In genomic region chr17:10226930-10227695, GRCh38 we compare ENCODE assay signal across 9 cellular contexts. TPM values are rescaled to one million over a fixed set of nuclear protein-coding genes. Genes with fewer than 3 reads are reported as not detected.
DNase-seq lines count a peak whose midpoint lies in the region; ATAC-seq lines count a peak whose summit lies in the region.
"Had no signal": no experiment of that assay in that cellular context is flagged by ENCODE, and none has a peak within 500 bp of the region (broad histone marks: within the 10 kb centered on the region; RNA-seq: fewer than 3 reads in every experiment).

No MANE protein-coding gene starts in this region.

- WGBS in right cardiac atrium, result 60% methylated on average over 15 of the region's 15 CpGs

- intact Hi-C loops in right cardiac atrium (cut with DNase I), result loop anchor here in 3 of 4 donors (5.0 to 10.0 kb wide), 2 partner anchors 260 to 262 kb away; no protein-coding TSS in a partner anchor

- peaks cover 1% of the 10 kb centered on the region for H3K36me3 Mint-ChIP-seq in activated naive CD8-positive, alpha-beta T cell treated with anti-CD3 and anti-CD28 coated beads for 36 hours

- H3K27me3 Mint-ChIP-seq in activated naive CD8-positive, alpha-beta T cell treated with anti-CD3 and anti-CD28 coated beads for 36 hours, result no peaks in the 10 kb centered on the region

- H3K4me1 Mint-ChIP-seq in activated naive CD8-positive, alpha-beta T cell treated with anti-CD3 and anti-CD28 coated beads for 36 hours, result no peaks in the 10 kb centered on the region

- no peak overlapping the region for H3K27ac Mint-ChIP-seq in activated naive CD8-positive, alpha-beta T cell treated with anti-CD3 and anti-CD28 coated beads for 36 hours

- no peaks in the 10 kb centered on the region for H3K27me3 ChIP-seq in right cardiac atrium (ENCODE audit: control insufficient read depth, insufficient read depth)

- peak; percentile 49 for DNase-seq in 8988T
- DNase-seq in RKO (ENCODE audit: low spot score), result peak; percentile 15
- peak; percentile 33 for DNase-seq in activated naive CD8-positive, alpha-beta T cell treated with anti-CD3 and anti-CD28 coated beads for 36 hours
- peak; percentile 46 to 82 (median 77) for DNase-seq in right cardiac atrium
- peak; percentile 3 to 38 (median 6) for DNase-seq in stimulated activated CD4-positive, alpha-beta T cell treated with anti-CD3 and anti-CD28 coated beads, Interleukin-12 subunit alpha, Interleukin-12 subunit beta, amount 100 ng/mL, for 48 hours (ENCODE audit: low read depth in 2 of 3, low spot score in 1 of 3)
- no peak for DNase-seq in DMS79 treated with DMSO at 0.1 percent for 48 hours (lab: John Stamatoyannopoulos, UW)
- DNase-seq in SKM-1 (lab: John Stamatoyannopoulos, UW; ENCODE audit: unreplicated experiment), result no peak

- ATAC-seq in GM18909 (IDR thresholded peaks at IDR 0.05; ENCODE audit: poor library complexity, unreplicated experiment) (peak; percentile 56), right cardiac atrium (peak; percentile 71 to 76)

- no peaks in the 10 kb centered on the region for H3K4me1 ChIP-seq in right cardiac atrium (ENCODE audit: control insufficient read depth, insufficient read depth, low read length)

- no peak overlapping the region for H3K27ac ChIP-seq in right cardiac atrium (ENCODE audit: low read length)

- H3K4me3 Mint-ChIP-seq in activated naive CD8-positive, alpha-beta T cell treated with anti-CD3 and anti-CD28 coated beads for 36 hours, result no peak overlapping the region

- peaks cover 4% of the 10 kb centered on the region for H3K9me3 Mint-ChIP-seq in activated naive CD8-positive, alpha-beta T cell treated with anti-CD3 and anti-CD28 coated beads for 36 hours

- H3K4me3 ChIP-seq in right cardiac atrium (ENCODE audit: low read length), result no peak overlapping the region

- no peaks in the 10 kb centered on the region for H3K9me3 ChIP-seq in right cardiac atrium (ENCODE audit: control insufficient read depth, low read length)

RNA-seq across cellular contexts. Expression of gene GAS7, which starts 28.7 kb away (rescaled TPM):
- 1 to 10 TPM in 1 of 2 experiments, under 1 TPM in 1; 0.76 to 1.2 TPM for total RNA-seq in activated naive CD8-positive, alpha-beta T cell treated with anti-CD3 and anti-CD28 coated beads for 36 hours
- 100 to 1,000 TPM in 3 of 4 donors, 10 to 100 TPM in 1; 68.1 to 200 (median 122) TPM for total RNA-seq in right cardiac atrium
- 40.3 TPM for polyA plus RNA-seq in right cardiac atrium
- total RNA-seq: endothelial cell of umbilical vein had no signal
- polyA plus RNA-seq: endothelial cell of umbilical vein had no signal

Comparison
In these comparisons a context has a peak if more than half of its experiments do, and no peak if none do; other contexts are left out.
1. DNase-seq: peak in 8988T (single experiment), RKO (single experiment), activated naive CD8-positive, alpha-beta T cell treated with anti-CD3 and anti-CD28 coated beads for 36 hours (single experiment), right cardiac atrium (3 of 3) and stimulated activated CD4-positive, alpha-beta T cell treated with anti-CD3 and anti-CD28 coated beads, Interleukin-12 subunit alpha, Interleukin-12 subunit beta, amount 100 ng/mL, for 48 hours (3 of 3); none in DMS79 treated with DMSO at 0.1 percent for 48 hours (single experiment) and SKM-1 (single experiment).
2. RNA of gene GAS7, which starts 28.7 kb away (total RNA-seq): 68.1 to 200 TPM in right cardiac atrium; 0.76 to 1.2 TPM in activated naive CD8-positive, alpha-beta T cell treated with anti-CD3 and anti-CD28 coated beads for 36 hours; every median in the first group is over 10 times any median in the second.